Comparison of ENCODE assay signal across 1 cellular context in the genomic region with DNA sequence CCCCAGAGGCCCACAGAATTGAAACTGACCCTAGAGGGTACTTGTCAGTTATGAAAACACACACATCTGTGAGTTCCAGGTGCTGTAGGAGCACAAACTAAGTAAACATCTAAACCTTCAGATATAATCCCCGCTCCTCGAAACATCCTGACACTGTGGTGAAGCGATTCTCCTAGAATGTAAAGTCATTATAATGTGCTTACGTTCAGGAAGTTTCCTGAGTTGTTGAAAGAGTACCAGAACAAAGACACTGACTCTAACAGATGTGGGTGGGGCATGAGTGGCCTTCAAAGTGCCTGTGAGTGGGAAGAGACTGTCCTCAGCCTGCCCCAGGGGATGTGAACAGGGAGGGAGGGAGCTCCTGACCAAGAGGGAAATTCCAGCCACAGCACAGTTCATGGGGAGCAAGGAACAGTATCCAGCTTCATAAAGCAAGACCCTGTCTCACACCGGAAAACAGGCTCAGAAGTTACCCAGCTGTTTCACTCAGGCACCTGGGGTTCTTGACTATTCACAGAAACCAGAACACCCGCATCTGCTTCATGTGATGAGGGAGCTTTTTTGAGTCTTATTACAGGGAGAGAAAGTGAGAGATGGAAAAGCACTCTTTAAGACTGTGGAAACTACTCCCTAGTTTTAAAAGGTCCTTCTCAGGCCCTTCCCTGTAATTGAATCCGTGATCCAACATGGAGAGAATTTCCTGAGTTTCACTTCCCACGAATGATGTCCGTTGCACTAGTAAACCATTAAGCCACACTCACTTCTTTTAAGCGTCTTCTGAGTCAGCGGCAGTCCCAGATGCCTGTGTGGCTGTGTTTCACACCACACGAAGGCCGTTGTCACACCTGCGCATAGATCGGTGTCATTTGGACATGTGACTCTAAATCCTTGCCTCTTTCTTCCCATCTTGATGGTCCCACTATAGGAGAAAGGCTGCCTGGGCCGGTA.
TF ChIP-seq lines count a peak whose summit lies in the region.

No MANE protein-coding gene starts in this region.

TF ChIP-seq in IMR-90, 13 proteins besides CTCF, POLR2A, EP300 and RAD21:
- 0 out of 2 replicates have a peak, but pooled peaks have one; percentile 1 for TF ChIP-seq SMC3 (IDR thresholded peaks at IDR 0.05; ENCODE audit: low read depth, low read length)
- TF ChIP-seq RFX5 (IDR thresholded peaks at IDR 0.05; ENCODE audit: low read depth, low read length) = no peak
- no peak for TF ChIP-seq BHLHE40 (IDR thresholded peaks at IDR 0.05; ENCODE audit: low read depth, low read length)
- no peak for TF ChIP-seq NFE2L2 (IDR thresholded peaks at IDR 0.05; ENCODE audit: low read depth, low read length)
- TF ChIP-seq MXI1 (IDR thresholded peaks at IDR 0.05; ENCODE audit: borderline replicate concordance, low read depth, low read length) = no peak
- peak; percentile 74; the same call in 1 of the 2 replicates for TF ChIP-seq MAZ (IDR thresholded peaks at IDR 0.05; ENCODE audit: borderline replicate concordance, low read depth, low read length)
- no peak for TF ChIP-seq FOS (IDR thresholded peaks at IDR 0.05; ENCODE audit: low read depth, low read length)
- peak; percentile 21 for TF ChIP-seq RCOR1 (IDR thresholded peaks at IDR 0.05; ENCODE audit: insufficient replicate concordance, low read length)
